ENCODE assay signal across 13 cellular contexts in genomic region chr11:1351278-1351937, GRCh38. TPM values are rescaled to one million over a fixed set of nuclear protein-coding genes. Genes with fewer than 3 reads are reported as not detected.
DNase-seq lines count a peak whose midpoint lies in the region; ATAC-seq and TF ChIP-seq lines count a peak whose summit lies in the region.
"Had no signal": no experiment of that assay in that cellular context is flagged by ENCODE, and none has a peak within 500 bp of the region (broad histone marks: within the 10 kb centered on the region; RNA-seq: fewer than 3 reads in every experiment).

No MANE protein-coding gene starts in this region.

- no peaks in the 10 kb centered on the region for H3K23me2 ChIP-seq in H9 (ENCODE audit: insufficient read length, low read depth, low read length, poor library complexity, severe bottlenecking)

- BruUV-seq in Caco-2 (replicated peaks; lab: Mats Ljungman, UMichigan), result no TSS peak

- WGBS in H9 (ENCODE audit: extremely low coverage, insufficient read length, low lambda C conversion rate), result no CpG with 5 or more reads among the region's 12 CpGs

- intact Hi-C loops in Caco-2 (cut with micrococcal nuclease; ENCODE audit: unreplicated experiment), result no loop called here

- no peak overlapping the region for H3T11ph ChIP-seq in H9 (ENCODE audit: low read length)

- no peak overlapping the region for H4K91ac ChIP-seq in H9 (ENCODE audit: insufficient read length, low read depth, low read length)

- no peak overlapping the region for H3K9ac ChIP-seq in H9 (ENCODE audit: extremely low read depth, insufficient read length, low read length)

- no peak overlapping the region for H2BK15ac ChIP-seq in H9 (ENCODE audit: low read depth, low read length)

- DNase-seq in Caco-2, result peak; percentile 66 to 94
- peak; percentile 73 for DNase-seq in H9
- DNase-seq in left kidney (ENCODE audit: low read depth, low spot score), result peak; percentile 82
- DNase-seq in dermis blood vessel endothelial cell, result no peak
- no peak for DNase-seq in GM10248 (ENCODE audit: extremely low spot score)
- DNase-seq in occipital lobe (lab: John Stamatoyannopoulos, UW), result no peak
- no peak for DNase-seq in activated T-cell treated with anti-CD3 and anti-CD28 coated beads, Interleukin-2, amount 50 U/mL, for 72 hours
- DNase-seq: Calu3, MG63, NCI-H510A treated with DMSO at 0.1 percent for 48 hours had no signal

- no peak overlapping the region for H3K27ac ChIP-seq in H9 (ENCODE audit: insufficient read length, low read depth, low read length)
- H3K27ac ChIP-seq: SK-N-MC had no signal

- no peak overlapping the region for H3K4ac ChIP-seq in H9 (ENCODE audit: low read depth, low read length)

- TF ChIP-seq POLR2A in Raji (IDR thresholded peaks at IDR 0.05; ENCODE audit: insufficient read depth, low read depth, low read length), result peak; percentile 44; the same call in 1 of the 2 replicates

- H2BK5ac ChIP-seq in H9 (ENCODE audit: insufficient read length, low read length), result no peak overlapping the region

- no peak overlapping the region for H3K4me2 ChIP-seq in H9 (ENCODE audit: insufficient read depth, insufficient read length, low read length)

- no peak overlapping the region for H4K5ac ChIP-seq in H9 (ENCODE audit: insufficient read length, low read depth, low read length)

- H3K14ac ChIP-seq in H9 (ENCODE audit: insufficient read depth, low read length), result no peak overlapping the region

- H3K36me3 Mint-ChIP-seq in Caco-2 (ENCODE audit: insufficient read depth, unreplicated experiment), result peaks cover 7% of the 10 kb centered on the region
- peaks cover 0 to 3% (median 0%) of the 10 kb centered on the region in 3 experiments; a peak in 2 of 7 replicates for H3K36me3 Mint-ChIP-seq in H9 (ENCODE audit: insufficient read depth in 1 of 3, low read depth in 3 of 3)
- no peaks in the 10 kb centered on the region for H3K36me3 Mint-ChIP-seq in activated T-cell treated with anti-CD3 and anti-CD28 coated beads, Interleukin-2, amount 50 U/mL, for 72 hours (ENCODE audit: insufficient read depth in 2 of 2)
- H3K36me3 Mint-ChIP-seq: mesothelial cell of epicardium had no signal

- H3K4me3 ChIP-seq in Caco-2 (ENCODE audit: low read depth, low read length), result no peak overlapping the region
- H3K4me3 ChIP-seq: MG63, SK-N-MC had no signal

- no peak overlapping the region for H2BK12ac ChIP-seq in H9 (ENCODE audit: insufficient read length, low read depth, low read length)

- H3K4me1 Mint-ChIP-seq in Caco-2 (ENCODE audit: low read depth, unreplicated experiment) (peaks cover 14% of the 10 kb centered on the region), H9 (peaks cover 6 to 21% of the 10 kb centered on the region in 2 experiments)
- no peaks in the 10 kb centered on the region for H3K4me1 Mint-ChIP-seq in activated T-cell treated with anti-CD3 and anti-CD28 coated beads, Interleukin-2, amount 50 U/mL, for 72 hours (ENCODE audit: low read depth)

- peaks cover 12% of the 10 kb centered on the region for H3K4me1 ChIP-seq in Caco-2
- no peaks in the 10 kb centered on the region for H3K4me1 ChIP-seq in H9 (ENCODE audit: insufficient read depth, low read length)

- no peak overlapping the region for H2AK5ac ChIP-seq in H9 (ENCODE audit: insufficient read length, low read length)

- H3K27ac Mint-ChIP-seq in Caco-2 (ENCODE audit: unreplicated experiment), result peak overlapping the region; percentile 97
- H3K27ac Mint-ChIP-seq in H9, result peak overlapping the region; percentile 97 to 99 (median 97)
- no peak overlapping the region for H3K27ac Mint-ChIP-seq in activated T-cell treated with anti-CD3 and anti-CD28 coated beads, Interleukin-2, amount 50 U/mL, for 72 hours
- H3K27ac Mint-ChIP-seq: mesothelial cell of epicardium had no signal

- H3K56ac ChIP-seq in H9 (ENCODE audit: insufficient read length, low read depth, low read length), result no peak overlapping the region

- H3K9me3 ChIP-seq in Caco-2 (no peaks in the 10 kb centered on the region), H9 (ENCODE audit: control insufficient read depth, low read depth, low read length) (no peaks in the 10 kb centered on the region)
- H3K9me3 ChIP-seq: MG63 had no signal

- no peaks in the 10 kb centered on the region for H3K27me3 ChIP-seq in Caco-2 (replicated peaks; ENCODE audit: control insufficient read depth, insufficient read depth, low read length)
- H3K27me3 ChIP-seq in H9 (ENCODE audit: insufficient read depth, low read length), result no peaks in the 10 kb centered on the region

- H3K9me3 Mint-ChIP-seq in Caco-2 (ENCODE audit: unreplicated experiment), result no peaks in the 10 kb centered on the region
- no peaks in the 10 kb centered on the region; a peak in 2 of 5 replicates for H3K9me3 Mint-ChIP-seq in H9
- H3K9me3 Mint-ChIP-seq in activated T-cell treated with anti-CD3 and anti-CD28 coated beads, Interleukin-2, amount 50 U/mL, for 72 hours, result no peaks in the 10 kb centered on the region
- H3K9me3 Mint-ChIP-seq: mesothelial cell of epicardium had no signal

- no peak overlapping the region for H4K8ac ChIP-seq in H9 (replicated peaks; ENCODE audit: insufficient read length, low read depth, low read length)

- H3K4me3 Mint-ChIP-seq in Caco-2 (ENCODE audit: unreplicated experiment) (peak overlapping the region; percentile 6), H9 (no peak overlapping the region)
- no peak overlapping the region for H3K4me3 Mint-ChIP-seq in activated T-cell treated with anti-CD3 and anti-CD28 coated beads, Interleukin-2, amount 50 U/mL, for 72 hours
- H3K4me3 Mint-ChIP-seq: mesothelial cell of epicardium had no signal

- no peak overlapping the region for H2AFZ ChIP-seq in H9 (ENCODE audit: low read length)

- H3K27me3 Mint-ChIP-seq in Caco-2 (ENCODE audit: insufficient read depth, unreplicated experiment) (no peaks in the 10 kb centered on the region), H9 (ENCODE audit: low read depth) (peaks cover 11% of the 10 kb centered on the region)
- H3K27me3 Mint-ChIP-seq in activated T-cell treated with anti-CD3 and anti-CD28 coated beads, Interleukin-2, amount 50 U/mL, for 72 hours (ENCODE audit: low read depth), result peaks cover 5% of the 10 kb centered on the region

- CTCF ChIA-PET in Caco-2 (lab: Charles Lee) (no interaction called here), GM10248 (lab: Yijun Ruan, JAX) (interaction anchor here (1.0 to 1.2 kb wide), 2 partner anchors 29 to 31 kb away, joined by 3 read pairs; no protein-coding TSS in a partner anchor)

- no peaks in the 10 kb centered on the region for H3K79me1 ChIP-seq in H9 (ENCODE audit: insufficient read depth, low read depth, low read length, poor library complexity, severe bottlenecking)

- no peak for TF ChIP-seq CTCF in Caco-2 (IDR thresholded peaks at IDR 0.05; ENCODE audit: insufficient read depth in 1 of 2, low read depth in 1 of 2, low read length in 1 of 2, severe bottlenecking in 1 of 2, unreplicated experiment in 1 of 2)
- no peak for TF ChIP-seq CTCF in H9 (conservative IDR thresholded peaks at IDR 0.05)
- no peak for TF ChIP-seq CTCF in GM10248 (IDR thresholded peaks at IDR 0.05; ENCODE audit: control extremely low read depth, extremely low read depth, low read depth, missing control alignments)

- POLR2A ChIA-PET in Caco-2 (lab: Charles Lee), result interaction anchor here (0.7 to 0.8 kb wide), 3 partner anchors 40 to 512 kb away, joined by 3 to 8 read pairs (median 3); partner anchors contain the start of gene TOLLIP
- POLR2A ChIA-PET in GM10248 (lab: Yijun Ruan, JAX), result no interaction called here

- H3K23ac ChIP-seq in H9 (ENCODE audit: insufficient read length, low read depth, low read length), result no peak overlapping the region

- no peak overlapping the region for H2BK120ac ChIP-seq in H9 (ENCODE audit: low read depth, low read length, poor library complexity, severe bottlenecking)

- no peak overlapping the region for H2BK20ac ChIP-seq in H9 (ENCODE audit: low read depth, low read length, poor library complexity, severe bottlenecking)

- H3K36me3 ChIP-seq in Caco-2 (ENCODE audit: control insufficient read depth, insufficient read depth, low read length), result no peaks in the 10 kb centered on the region
- H3K36me3 ChIP-seq: MG63 had no signal

- no peaks in the 10 kb centered on the region for H3K79me2 ChIP-seq in H9 (ENCODE audit: insufficient read depth, low read length)

- H3K18ac ChIP-seq in H9 (ENCODE audit: insufficient read length, low read depth, low read length), result no peak overlapping the region

- no peaks in the 10 kb centered on the region for H4K20me1 ChIP-seq in H9 (ENCODE audit: control insufficient read depth, insufficient read depth, insufficient read length)

- ATAC-seq in activated T-cell treated with anti-CD3 and anti-CD28 coated beads, Interleukin-2, amount 50 U/mL, for 72 hours (replicated peaks in 1 of 2), result no peak

RNA-seq across cellular contexts. Expression of gene BRSK2, which starts 38.3 kb away (rescaled TPM):
- total RNA-seq in Caco-2 (2022), result 32.8 and 35.9 TPM in 2 replicates
- total RNA-seq in H9 (2021), result 24.2 and 28.4 TPM in 2 replicates
- total RNA-seq in dermis blood vessel endothelial cell, result 0.23 and 0.51 TPM in 2 replicates
- total RNA-seq in occipital lobe, result 32.8 TPM
- under 1 TPM; 0.51 to 0.84 TPM for total RNA-seq in activated T-cell treated with anti-CD3 and anti-CD28 coated beads, Interleukin-2, amount 50 U/mL, for 72 hours

RNA-seq across cellular contexts. Expression of gene TOLLIP, which starts 42.0 kb away (rescaled TPM):
- total RNA-seq in Caco-2 (2022), result 64.6 and 78.3 TPM in 2 replicates
- 32.3 and 32.4 TPM in 2 replicates for total RNA-seq in H9 (2021)
- 24.8 and 40.6 TPM in 2 replicates for total RNA-seq in dermis blood vessel endothelial cell
- total RNA-seq in occipital lobe, result 17.8 TPM
- total RNA-seq in activated T-cell treated with anti-CD3 and anti-CD28 coated beads, Interleukin-2, amount 50 U/mL, for 72 hours, result 10 to 100 TPM; 32.9 to 34.1 TPM

Comparison
In these comparisons a context has a peak if more than half of its experiments do, and no peak if none do; other contexts are left out.
1. DNase-seq: peak in Caco-2 (2 of 2), H9 (single experiment) and left kidney (single experiment); none in dermis blood vessel endothelial cell (single experiment), GM10248 (single experiment), occipital lobe (single experiment) and activated T-cell treated with anti-CD3 and anti-CD28 coated beads, Interleukin-2, amount 50 U/mL, for 72 hours (0 of 2).
2. RNA of gene BRSK2, which starts 38.3 kb away (total RNA-seq): 32.8 to 35.9 TPM in Caco-2, 32.8 TPM in occipital lobe (single experiment) and 24.2 to 28.4 TPM in H9; 0.51 to 0.84 TPM in activated T-cell treated with anti-CD3 and anti-CD28 coated beads, Interleukin-2, amount 50 U/mL, for 72 hours and 0.23 to 0.51 TPM in dermis blood vessel endothelial cell; every median in the first group is over 10 times any median in the second.